In genomic region chr2:167253025-167253424, GRCh38 we compare ENCODE assay signal across 27 cellular contexts. TPM values are rescaled to one million over a fixed set of nuclear protein-coding genes. Genes with fewer than 3 reads are reported as not detected.
DNase-seq lines count a peak whose midpoint lies in the region; ATAC-seq, FAIRE-seq and TF ChIP-seq lines count a peak whose summit lies in the region.
"Had no signal": no experiment of that assay in that cellular context is flagged by ENCODE, and none has a peak within 500 bp of the region (broad histone marks: within the 10 kb centered on the region; RNA-seq: fewer than 3 reads in every experiment).

No MANE protein-coding gene starts in this region.

- H3K27ac ChIP-seq in left lung = no peak overlapping the region
- H3K27ac ChIP-seq: BLaER1 treated with 17β-estradiol and CSF1 and Interleukin-3, amounts not matched to agents 10 nM and 100 nM; dorsolateral prefrontal cortex; right atrium auricular region; stomach; tibial nerve had no signal

- ATAC-seq in left lung (peak; percentile 35), GM21367 (IDR thresholded peaks at IDR 0.05; ENCODE audit: unreplicated experiment) (no peak), GM19463 (IDR thresholded peaks at IDR 0.05; ENCODE audit: unreplicated experiment) (no peak)
- ATAC-seq in activated CD8-positive, alpha-beta T cell treated with anti-CD3 and anti-CD28 coated beads, Interleukin-2, amount 10 ng/mL, durations not matched to agents 7 days and 5 days = no peak
- ATAC-seq: activated CD4-positive, CD25-positive, alpha-beta regulatory T cell treated with anti-CD3 and anti-CD28 coated beads, Interleukin-2, amount 50 U/mL, for 24 hours; K562 had no signal

- no peak overlapping the region for H3K27ac Mint-ChIP-seq in activated CD8-positive, alpha-beta T cell treated with anti-CD3 and anti-CD28 coated beads, Interleukin-2, amount 10 ng/mL, durations not matched to agents 7 days and 5 days
- H3K27ac Mint-ChIP-seq: memory B cell had no signal

- peaks cover 0 to 12% of the 10 kb centered on the region in 2 donors for H3K9me3 ChIP-seq in left lung
- H3K9me3 ChIP-seq: right atrium auricular region, stomach, tibial nerve had no signal

- H3K27me3 Mint-ChIP-seq in activated CD8-positive, alpha-beta T cell treated with anti-CD3 and anti-CD28 coated beads, Interleukin-2, amount 10 ng/mL, durations not matched to agents 7 days and 5 days (ENCODE audit: low read depth) = no peaks in the 10 kb centered on the region
- H3K27me3 Mint-ChIP-seq: central memory CD8-positive, alpha-beta T cell; memory B cell had no signal

- no peaks in the 10 kb centered on the region for H3K4me1 ChIP-seq in left lung
- H3K4me1 ChIP-seq: BLaER1 treated with 17β-estradiol and CSF1 and Interleukin-3, amounts not matched to agents 10 nM and 100 nM; right atrium auricular region; tibial nerve had no signal

- peaks cover 5% of the 10 kb centered on the region for H3K27me3 ChIP-seq in bronchial epithelial cell (ENCODE audit: control insufficient read depth, insufficient read depth, low read length)
- no peaks in the 10 kb centered on the region for H3K27me3 ChIP-seq in left lung
- H3K27me3 ChIP-seq: BLaER1 treated with 17β-estradiol and CSF1 and Interleukin-3, amounts not matched to agents 10 nM and 100 nM; dorsolateral prefrontal cortex; right atrium auricular region; stomach; tibial nerve had no signal

- H3K4me1 Mint-ChIP-seq in activated CD8-positive, alpha-beta T cell treated with anti-CD3 and anti-CD28 coated beads, Interleukin-2, amount 10 ng/mL, durations not matched to agents 7 days and 5 days (ENCODE audit: low read depth) = no peaks in the 10 kb centered on the region
- H3K4me1 Mint-ChIP-seq: central memory CD8-positive, alpha-beta T cell; memory B cell had no signal

- H3K36me3 ChIP-seq in bronchial epithelial cell (ENCODE audit: control insufficient read depth, insufficient read depth, low read length) (no peaks in the 10 kb centered on the region), left lung (no peaks in the 10 kb centered on the region)
- H3K36me3 ChIP-seq: BLaER1 treated with 17β-estradiol and CSF1 and Interleukin-3, amounts not matched to agents 10 nM and 100 nM; right atrium auricular region; stomach; tibial nerve had no signal

- peak; percentile 8 for DNase-seq in COLO829 (ENCODE audit: low spot score)
- peak; percentile 3 for DNase-seq in LHCN-M2 (ENCODE audit: low read depth)
- DNase-seq in bronchial epithelial cell (ENCODE audit: low read depth) = peak; percentile 74
- no peak for DNase-seq in left lung
- DNase-seq in retina = no peak
- DNase-seq in activated CD8-positive, alpha-beta T cell treated with anti-CD3 and anti-CD28 coated beads, Interleukin-2, amount 10 ng/mL, durations not matched to agents 7 days and 5 days = no peak
- DNase-seq: activated naive CD4-positive, alpha-beta T cell; activated T-cell treated with anti-CD3 and anti-CD28 coated beads, Interleukin-2, amount 50 U/mL, for 1 hour; dorsolateral prefrontal cortex; erythroblast; hypothalamus; NCI-H187; NCI-H748 treated with DMSO at 0.1 percent for 48 hours; SHP77; stomach had no signal

- no peaks in the 10 kb centered on the region for H3K36me3 Mint-ChIP-seq in activated CD8-positive, alpha-beta T cell treated with anti-CD3 and anti-CD28 coated beads, Interleukin-2, amount 10 ng/mL, durations not matched to agents 7 days and 5 days (ENCODE audit: low read depth)
- H3K36me3 Mint-ChIP-seq: memory B cell had no signal

- no peak overlapping the region for H3K4me3 Mint-ChIP-seq in activated CD8-positive, alpha-beta T cell treated with anti-CD3 and anti-CD28 coated beads, Interleukin-2, amount 10 ng/mL, durations not matched to agents 7 days and 5 days
- H3K4me3 Mint-ChIP-seq: central memory CD8-positive, alpha-beta T cell; memory B cell had no signal

- H3K9me3 Mint-ChIP-seq in activated CD8-positive, alpha-beta T cell treated with anti-CD3 and anti-CD28 coated beads, Interleukin-2, amount 10 ng/mL, durations not matched to agents 7 days and 5 days (ENCODE audit: insufficient read depth) = no peaks in the 10 kb centered on the region

- CTCF ChIA-PET in activated CD8-positive, alpha-beta T cell treated with anti-CD3 and anti-CD28 coated beads, Interleukin-2, amount 10 ng/mL, durations not matched to agents 7 days and 5 days (lab: Charles Lee) = no interaction called here

- POLR2A ChIA-PET in activated CD8-positive, alpha-beta T cell treated with anti-CD3 and anti-CD28 coated beads, Interleukin-2, amount 10 ng/mL, durations not matched to agents 7 days and 5 days (lab: Charles Lee) = no interaction called here

- intact Hi-C loops in left lung (cut with DNase I) = no loop called here

- TF ChIP-seq CTCF in bronchial epithelial cell (IDR thresholded peaks at IDR 0.05; ENCODE audit: insufficient read depth, low read length, severe bottlenecking) = no peak
- no peak for TF ChIP-seq CTCF in left lung (IDR thresholded peaks at IDR 0.05)

- H3K4me3 ChIP-seq in bronchial epithelial cell (ENCODE audit: low read depth, low read length) = no peak overlapping the region
- no peak overlapping the region for H3K4me3 ChIP-seq in left lung
- H3K4me3 ChIP-seq: BLaER1 treated with 17β-estradiol and CSF1 and Interleukin-3, amounts not matched to agents 10 nM and 100 nM; dorsolateral prefrontal cortex; K562; right atrium auricular region; stomach; tibial nerve had no signal

- no peak for FAIRE-seq in bronchial epithelial cell (lab: Jason Lieb, UNC)
- FAIRE-seq: frontal cortex, G401.6, K562, keratinocyte had no signal

RNA-seq across cellular contexts. Expression of gene B3GALT1, which starts 39.8 kb away (rescaled TPM):
- not detected in 2 replicates for total RNA-seq in LHCN-M2 (2014; rRNA removed)
- polyA plus RNA-seq in LHCN-M2 (2012) = 0.09 TPM
- total RNA-seq in bronchial epithelial cell = under 0.01 TPM in 1 of 2 replicates, not detected in the other
- total RNA-seq in left lung = under 1 TPM; 0.17 to 0.26 TPM
- total RNA-seq in activated CD8-positive, alpha-beta T cell treated with anti-CD3 and anti-CD28 coated beads, Interleukin-2, amount 10 ng/mL, durations not matched to agents 7 days and 5 days = not detected
- total RNA-seq: K562 had no signal

Comparison
In these comparisons a context has a peak if more than half of its experiments do, and no peak if none do; other contexts are left out.
1. DNase-seq: peak in COLO829 (single experiment), LHCN-M2 (single experiment) and bronchial epithelial cell (single experiment); none in left lung (0 of 2), retina (single experiment) and activated CD8-positive, alpha-beta T cell treated with anti-CD3 and anti-CD28 coated beads, Interleukin-2, amount 10 ng/mL, durations not matched to agents 7 days and 5 days (single experiment).